In the genomic region with DNA sequence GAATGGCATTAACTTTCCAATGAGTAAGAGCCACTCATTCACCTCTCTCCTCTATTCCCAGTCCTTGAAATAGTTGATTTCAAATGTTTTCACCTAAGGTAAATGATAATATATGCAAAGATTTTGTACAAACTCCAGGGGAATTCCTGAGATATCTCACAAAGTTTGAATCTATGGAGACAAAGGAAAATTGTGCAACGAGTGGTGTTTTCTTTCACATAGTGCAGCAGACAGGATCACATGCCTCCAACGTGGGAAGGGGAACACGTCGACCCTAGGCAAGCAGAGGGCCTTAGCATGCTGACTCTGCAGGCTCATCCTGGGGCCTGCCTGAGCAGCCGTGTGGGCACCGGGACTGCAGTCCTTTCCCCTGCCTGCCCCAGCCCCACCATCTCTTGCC, we compare ENCODE assay signal across 38 cellular contexts.
"Had no signal": no experiment of that assay in that cellular context is flagged by ENCODE, and none has a peak within 500 bp of the region (broad histone marks: within the 10 kb centered on the region; RNA-seq: fewer than 3 reads in every experiment).

No MANE protein-coding gene starts in this region.

- H3K27me3 ChIP-seq: adrenal gland, ascending aorta, breast epithelium, cardiac muscle cell, foreskin keratinocyte, gastrocnemius medialis, heart left ventricle had no signal

- H3K4me3 Mint-ChIP-seq: activated B cell treated with CpG ODN at 0.5 μM for 24 hours; activated CD4-positive, alpha-beta memory T cell treated with anti-CD3 and anti-CD28 coated beads for 36 hours; activated CD4-positive, alpha-beta T cell treated with anti-CD3 and anti-CD28 coated beads, Interleukin-2, amount 10 ng/mL, durations not matched to agents 24 days and 14 days; activated CD8-positive, alpha-beta memory T cell treated with anti-CD3 and anti-CD28 coated beads, Interleukin-2, amount 10 ng/mL, durations not matched to agents 7 days and 5 days; activated CD8-positive, alpha-beta T cell treated with anti-CD3 and anti-CD28 coated beads, Interleukin-2, amount 10 ng/mL, durations not matched to agents 7 days and 5 days; activated naive CD4-positive, alpha-beta T cell treated with anti-CD3 and anti-CD28 coated beads for 36 hours; activated naive CD4-positive, alpha-beta T cell treated with anti-CD3 and anti-CD28 coated beads, Interleukin-2, amount 50 U/mL, for 24 hours; activated naive CD8-positive, alpha-beta T cell treated with anti-CD3 and anti-CD28 coated beads for 36 hours; activated naive CD8-positive, alpha-beta T cell treated with anti-CD3 and anti-CD28 coated beads, Interleukin-2, amount 50 U/mL, for 24 hours; activated T-helper 1 cell treated with anti-CD3 and anti-CD28 coated beads, Interleukin-12 subunit alpha, Interleukin-12 subunit beta, Interleukin-2, Interleukin-4 antibody, amounts not matched to agents 30 ng/mL and 10 ng/mL and 1 ng/mL, durations not matched to agents 14 hours and 24 hours and 36 hours; brain; dendritic cell treated with granulocyte-macrophage colony-stimulating factor and Interleukin-4, amounts not matched to agents 40 ng/mL and 50 ng/mL, for 4 days; endodermal cell; T-cell; T-helper 1 cell treated with Interleukin-12 subunit alpha and Interleukin-12 subunit beta and Interleukin-4 antibody, amounts not matched to agents 30 μg/mL and 1 μg/mL, for 36 hours; T-helper 2 cell treated with Interferon-gamma antibody and Interleukin-4, amounts not matched to agents 5 μg/mL and 100 μg/mL, for 36 hours had no signal

- H3K27ac ChIP-seq: adrenal gland, ascending aorta, cardiac muscle cell, dorsolateral prefrontal cortex, foreskin keratinocyte, gastrocnemius medialis, heart left ventricle, WERI-Rb-1 had no signal

- H3K4me1 ChIP-seq: adrenal gland, breast epithelium, gastrocnemius medialis had no signal

- H3K9me3 ChIP-seq: adrenal gland, ascending aorta, breast epithelium, gastrocnemius medialis, heart left ventricle had no signal

- H3K27me3 Mint-ChIP-seq: activated B cell treated with CpG ODN at 0.5 μM for 24 hours; activated CD4-positive, alpha-beta memory T cell treated with anti-CD3 and anti-CD28 coated beads for 36 hours; activated CD4-positive, alpha-beta T cell treated with anti-CD3 and anti-CD28 coated beads, Interleukin-2, amount 10 ng/mL, durations not matched to agents 24 days and 14 days; activated CD8-positive, alpha-beta memory T cell treated with anti-CD3 and anti-CD28 coated beads, Interleukin-2, amount 10 ng/mL, durations not matched to agents 7 days and 5 days; activated naive CD4-positive, alpha-beta T cell treated with anti-CD3 and anti-CD28 coated beads, Interleukin-2, amount 50 U/mL, for 24 hours; activated naive CD8-positive, alpha-beta T cell treated with anti-CD3 and anti-CD28 coated beads for 36 hours; dendritic cell treated with granulocyte-macrophage colony-stimulating factor and Interleukin-4, amounts not matched to agents 40 ng/mL and 50 ng/mL, for 4 days had no signal

- H3K9me3 Mint-ChIP-seq: activated B cell treated with CpG ODN at 0.5 μM for 24 hours; activated CD4-positive, alpha-beta memory T cell treated with anti-CD3 and anti-CD28 coated beads for 36 hours; activated CD4-positive, alpha-beta T cell treated with anti-CD3 and anti-CD28 coated beads, Interleukin-2, amount 10 ng/mL, durations not matched to agents 24 days and 14 days; activated naive CD4-positive, alpha-beta T cell treated with anti-CD3 and anti-CD28 coated beads for 36 hours; activated naive CD4-positive, alpha-beta T cell treated with anti-CD3 and anti-CD28 coated beads, Interleukin-2, amount 50 U/mL, for 24 hours; activated naive CD8-positive, alpha-beta T cell treated with anti-CD3 and anti-CD28 coated beads for 36 hours; activated naive CD8-positive, alpha-beta T cell treated with anti-CD3 and anti-CD28 coated beads, Interleukin-2, amount 50 U/mL, for 24 hours; activated T-helper 1 cell treated with anti-CD3 and anti-CD28 coated beads, Interleukin-12 subunit alpha, Interleukin-12 subunit beta, Interleukin-2, Interleukin-4 antibody, amounts not matched to agents 30 ng/mL and 10 ng/mL and 1 ng/mL, durations not matched to agents 14 hours and 24 hours and 36 hours; activated T-helper 2 cell treated with anti-CD3 and anti-CD28 coated beads, Interferon-gamma antibody, Interleukin-2, Interleukin-4, amounts not matched to agents 10 μg/mL and 5 μg/mL and 100 μg/mL, durations not matched to agents 14 hours and 24 hours and 36 hours; brain; endodermal cell; T-cell; T-helper 1 cell treated with Interleukin-12 subunit alpha and Interleukin-12 subunit beta and Interleukin-4 antibody, amounts not matched to agents 30 μg/mL and 1 μg/mL, for 36 hours; T-helper 2 cell treated with Interferon-gamma antibody and Interleukin-4, amounts not matched to agents 5 μg/mL and 100 μg/mL, for 36 hours had no signal

- H3K36me3 Mint-ChIP-seq: activated CD4-positive, alpha-beta memory T cell treated with anti-CD3 and anti-CD28 coated beads for 36 hours; activated CD8-positive, alpha-beta memory T cell treated with anti-CD3 and anti-CD28 coated beads, Interleukin-2, amount 10 ng/mL, durations not matched to agents 7 days and 5 days; activated naive CD4-positive, alpha-beta T cell treated with anti-CD3 and anti-CD28 coated beads, Interleukin-2, amount 50 U/mL, for 24 hours; activated naive CD8-positive, alpha-beta T cell treated with anti-CD3 and anti-CD28 coated beads for 36 hours; brain; T-cell had no signal

- H3K4me1 Mint-ChIP-seq: activated B cell treated with CpG ODN at 0.5 μM for 24 hours; activated CD4-positive, alpha-beta T cell treated with anti-CD3 and anti-CD28 coated beads, Interleukin-2, amount 10 ng/mL, durations not matched to agents 24 days and 14 days; activated CD8-positive, alpha-beta memory T cell treated with anti-CD3 and anti-CD28 coated beads, Interleukin-2, amount 10 ng/mL, durations not matched to agents 7 days and 5 days; activated naive CD4-positive, alpha-beta T cell treated with anti-CD3 and anti-CD28 coated beads, Interleukin-2, amount 50 U/mL, for 24 hours; activated naive CD8-positive, alpha-beta T cell treated with anti-CD3 and anti-CD28 coated beads for 36 hours; activated naive CD8-positive, alpha-beta T cell treated with anti-CD3 and anti-CD28 coated beads, Interleukin-2, amount 50 U/mL, for 24 hours; T-cell had no signal

- H3K27ac Mint-ChIP-seq: activated B cell treated with CpG ODN at 0.5 μM for 24 hours; activated CD4-positive, alpha-beta memory T cell treated with anti-CD3 and anti-CD28 coated beads for 36 hours; activated CD4-positive, alpha-beta T cell treated with anti-CD3 and anti-CD28 coated beads, Interleukin-2, amount 10 ng/mL, durations not matched to agents 24 days and 14 days; activated CD8-positive, alpha-beta memory T cell treated with anti-CD3 and anti-CD28 coated beads, Interleukin-2, amount 10 ng/mL, durations not matched to agents 7 days and 5 days; activated CD8-positive, alpha-beta T cell treated with anti-CD3 and anti-CD28 coated beads, Interleukin-2, amount 10 ng/mL, durations not matched to agents 7 days and 5 days; activated naive CD4-positive, alpha-beta T cell treated with anti-CD3 and anti-CD28 coated beads for 36 hours; activated naive CD4-positive, alpha-beta T cell treated with anti-CD3 and anti-CD28 coated beads, Interleukin-2, amount 50 U/mL, for 24 hours; activated naive CD8-positive, alpha-beta T cell treated with anti-CD3 and anti-CD28 coated beads for 36 hours; activated naive CD8-positive, alpha-beta T cell treated with anti-CD3 and anti-CD28 coated beads, Interleukin-2, amount 50 U/mL, for 24 hours; activated T-helper 1 cell treated with anti-CD3 and anti-CD28 coated beads, Interleukin-12 subunit alpha, Interleukin-12 subunit beta, Interleukin-2, Interleukin-4 antibody, amounts not matched to agents 30 ng/mL and 10 ng/mL and 1 ng/mL, durations not matched to agents 14 hours and 24 hours and 36 hours; activated T-helper 2 cell treated with anti-CD3 and anti-CD28 coated beads, Interferon-gamma antibody, Interleukin-2, Interleukin-4, amounts not matched to agents 10 μg/mL and 5 μg/mL and 100 μg/mL, durations not matched to agents 14 hours and 24 hours and 36 hours; brain; dendritic cell treated with granulocyte-macrophage colony-stimulating factor and Interleukin-4, amounts not matched to agents 40 ng/mL and 50 ng/mL, for 4 days; endodermal cell; T-cell; T-helper 1 cell treated with Interleukin-12 subunit alpha and Interleukin-12 subunit beta and Interleukin-4 antibody, amounts not matched to agents 30 μg/mL and 1 μg/mL, for 36 hours; T-helper 2 cell treated with Interferon-gamma antibody and Interleukin-4, amounts not matched to agents 5 μg/mL and 100 μg/mL, for 36 hours had no signal

- ATAC-seq: activated CD4-positive, CD25-positive, alpha-beta regulatory T cell treated with anti-CD3 and anti-CD28 coated beads, Interleukin-2, amount 50 U/mL, for 24 hours; activated CD8-positive, alpha-beta memory T cell treated with anti-CD3 and anti-CD28 coated beads, Interleukin-2, amount 10 ng/mL, durations not matched to agents 7 days and 5 days; activated CD8-positive, alpha-beta T cell treated with anti-CD3 and anti-CD28 coated beads, Interleukin-2, amount 10 ng/mL, durations not matched to agents 7 days and 5 days; activated naive CD8-positive, alpha-beta T cell treated with anti-CD3 and anti-CD28 coated beads, Interleukin-2, amount 50 U/mL, for 24 hours; esophagus mucosa; foreskin keratinocyte; gastrocnemius medialis; heart left ventricle; T-cell had no signal

- DNase-seq: activated B cell treated with CpG ODN at 0.5 μM for 24 hours; activated CD4-positive, alpha-beta memory T cell treated with anti-CD3 and anti-CD28 coated beads for 36 hours; activated CD4-positive, alpha-beta T cell treated with anti-CD3 and anti-CD28 coated beads, Interleukin-2, amount 10 ng/mL, durations not matched to agents 24 days and 14 days; activated CD8-positive, alpha-beta memory T cell treated with anti-CD3 and anti-CD28 coated beads, Interleukin-2, amount 10 ng/mL, durations not matched to agents 7 days and 5 days; activated CD8-positive, alpha-beta memory T cell treated with anti-CD3 and anti-CD28 coated beads, Interleukin-2, amount 50 U/mL, for 4 hours; activated CD8-positive, alpha-beta T cell treated with anti-CD3 and anti-CD28 coated beads, Interleukin-2, amount 10 ng/mL, durations not matched to agents 7 days and 5 days; activated effector memory CD4-positive, alpha-beta T cell treated with anti-CD3 and anti-CD28 coated beads, Interleukin-2, amount 50 U/mL, for 16 hours; activated naive CD4-positive, alpha-beta T cell treated with anti-CD3 and anti-CD28 coated beads for 36 hours; activated naive CD8-positive, alpha-beta T cell treated with anti-CD3 and anti-CD28 coated beads for 36 hours; activated naive CD8-positive, alpha-beta T cell treated with anti-CD3 and anti-CD28 coated beads, Interleukin-2, amount 50 U/mL, for 24 hours; activated T-cell treated with anti-CD3 and anti-CD28 coated beads, Interleukin-2, amount 50 U/mL, for 1 hour; activated T-cell treated with anti-CD3 and anti-CD28 coated beads, Interleukin-2, amount 50 U/mL, for 48 hours; adrenal gland; central memory CD4-positive, alpha-beta T cell; cerebellar nuclear complex; dorsolateral prefrontal cortex; effector memory CD4-positive, alpha-beta T cell; endodermal cell; foreskin keratinocyte; gastrocnemius medialis; glutamatergic neuron; heart left ventricle; T-cell; T1000; WERI-Rb-1 had no signal

- H3K4me3 ChIP-seq: adrenal gland, ascending aorta, breast epithelium, cardiac muscle cell, coronary artery, gastrocnemius medialis, heart left ventricle had no signal
